32 cellular contexts compared by ENCODE assay signal in the genomic region with DNA sequence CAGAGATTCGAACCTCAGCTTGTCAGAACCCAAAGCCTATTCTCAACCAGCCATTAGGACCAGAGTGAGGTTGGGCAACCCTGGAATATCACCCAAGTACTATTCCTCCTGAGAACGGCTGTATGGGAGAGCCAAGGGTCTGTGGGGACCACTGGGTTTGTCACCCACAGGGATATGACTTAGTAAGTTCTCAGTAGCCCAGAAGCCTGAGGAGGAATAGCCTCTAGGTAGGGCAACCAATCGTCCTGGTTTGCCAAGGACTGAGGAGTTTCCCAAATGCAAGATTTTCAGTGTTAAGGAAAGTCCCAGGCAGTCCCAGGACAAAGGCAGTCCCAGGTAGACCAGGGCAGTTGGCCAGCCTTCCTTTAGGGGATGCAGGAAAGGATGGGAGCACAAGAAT. TPM values are rescaled to one million over a fixed set of nuclear protein-coding genes. Genes with fewer than 3 reads are reported as not detected.
DNase-seq lines count a peak whose midpoint lies in the region; ATAC-seq, FAIRE-seq and TF ChIP-seq lines count a peak whose summit lies in the region.
"Had no signal": no experiment of that assay in that cellular context is flagged by ENCODE, and none has a peak within 500 bp of the region (broad histone marks: within the 10 kb centered on the region; RNA-seq: fewer than 3 reads in every experiment).

No MANE protein-coding gene starts in this region.

- no peak overlapping the region for H3K4me2 ChIP-seq in H9 (ENCODE audit: insufficient read depth, insufficient read length, low read length)
- no peak overlapping the region for H3K4me2 ChIP-seq in GM23338
- H3K4me2 ChIP-seq: BLaER1 had no signal

- H4K91ac ChIP-seq in H9 (ENCODE audit: insufficient read length, low read depth, low read length): no peak overlapping the region

- no peaks in the 10 kb centered on the region for H3F3A ChIP-seq in GM23338 (replicated peaks; ENCODE audit: low read depth)

- TF ChIP-seq CTCF in H9 (conservative IDR thresholded peaks at IDR 0.05): no peak
- TF ChIP-seq CTCF in bronchial epithelial cell (IDR thresholded peaks at IDR 0.05; ENCODE audit: insufficient read depth, low read length, severe bottlenecking): no peak
- TF ChIP-seq CTCF in osteocyte (IDR thresholded peaks at IDR 0.05): no peak
- TF ChIP-seq CTCF in tibial nerve (IDR thresholded peaks at IDR 0.05): no peak
- TF ChIP-seq CTCF in GM23338 (conservative IDR thresholded peaks at IDR 0.05; ENCODE audit: low read depth in 2 of 2): no peak

- H2BK120ac ChIP-seq in H9 (ENCODE audit: low read depth, low read length, poor library complexity, severe bottlenecking): no peak overlapping the region

- H3K27me3 ChIP-seq in H9 (ENCODE audit: insufficient read depth, low read length) (no peaks in the 10 kb centered on the region), bronchial epithelial cell (ENCODE audit: control insufficient read depth, insufficient read depth, low read length) (no peaks in the 10 kb centered on the region), tibial nerve (no peaks in the 10 kb centered on the region), GM23338 (ENCODE audit: insufficient read depth) (no peaks in the 10 kb centered on the region)
- H3K27me3 ChIP-seq: BE2C, BLaER1 had no signal

- no peak overlapping the region for H3K4ac ChIP-seq in H9 (ENCODE audit: low read depth, low read length)

- DNase-seq in H9 (peak; percentile 10), bronchial epithelial cell (ENCODE audit: low read depth) (no peak), osteocyte (ENCODE audit: extremely low spot score, unreplicated experiment) (peak; percentile 54), tibial nerve (ENCODE audit: low spot score in 2 of 2) (no peak), GM23338 (ENCODE audit: low spot score) (no peak), HT-29 (ENCODE audit: low spot score) (no peak)
- DNase-seq: 8988T; ACHN; BE2C; C1 segment of cervical spinal cord; CD4-positive, alpha-beta memory T cell; CD4-positive, CD25-positive, alpha-beta regulatory T cell; CD8-positive, alpha-beta memory T cell; COR-L47; DMS 273 treated with DMSO at 0.1 percent for 48 hours; DMS153; DMS53; DMS79; DND-41; EL; GDM1 had no signal

- H3K4me1 Mint-ChIP-seq in H9 (peaks cover 23 to 29% of the 10 kb centered on the region in 2 experiments), osteocyte (ENCODE audit: unreplicated experiment) (no peaks in the 10 kb centered on the region), GM23338 (peaks cover 26% of the 10 kb centered on the region)
- H3K4me1 Mint-ChIP-seq: CD14-positive monocyte; CD4-positive, alpha-beta memory T cell; CD4-positive, CD25-positive, alpha-beta regulatory T cell; CD8-positive, alpha-beta memory T cell had no signal

- peaks cover 8% of the 10 kb centered on the region for H3K23me2 ChIP-seq in H9 (ENCODE audit: insufficient read length, low read depth, low read length, poor library complexity, severe bottlenecking)

- no peak overlapping the region for H4K8ac ChIP-seq in H9 (replicated peaks; ENCODE audit: insufficient read length, low read depth, low read length)

- no peak overlapping the region for H3K14ac ChIP-seq in H9 (ENCODE audit: insufficient read depth, low read length)

- TF ChIP-seq POLR2A in tibial nerve (IDR thresholded peaks at IDR 0.05): no peak

- no peak overlapping the region for H2BK15ac ChIP-seq in H9 (ENCODE audit: low read depth, low read length)

- no peak overlapping the region for H3T11ph ChIP-seq in H9 (ENCODE audit: low read length)

- H3K36me3 Mint-ChIP-seq in H9 (ENCODE audit: insufficient read depth in 1 of 3, low read depth in 3 of 3): peaks cover 11 to 48% (median 41%) of the 10 kb centered on the region in 3 experiments; a peak in 6 of 7 replicates
- no peaks in the 10 kb centered on the region for H3K36me3 Mint-ChIP-seq in osteocyte (ENCODE audit: unreplicated experiment)
- H3K36me3 Mint-ChIP-seq in GM23338 (ENCODE audit: low read depth): peaks cover 36% of the 10 kb centered on the region
- H3K36me3 Mint-ChIP-seq: CD14-positive monocyte; CD4-positive, alpha-beta memory T cell; CD4-positive, CD25-positive, alpha-beta regulatory T cell; CD8-positive, alpha-beta memory T cell had no signal

- H4K20me1 ChIP-seq in H9 (ENCODE audit: control insufficient read depth, insufficient read depth, insufficient read length) (no peaks in the 10 kb centered on the region), GM23338 (replicated peaks; ENCODE audit: insufficient read depth) (no peaks in the 10 kb centered on the region; the same call in 1 of the 2 replicates)
- H4K20me1 ChIP-seq: BLaER1 had no signal

- H2BK5ac ChIP-seq in H9 (ENCODE audit: insufficient read length, low read length): no peak overlapping the region

- no peak for TF ChIP-seq EP300 in tibial nerve (IDR thresholded peaks at IDR 0.05)

- H3K36me3 ChIP-seq in bronchial epithelial cell (ENCODE audit: control insufficient read depth, insufficient read depth, low read length) (no peaks in the 10 kb centered on the region), tibial nerve (peaks cover 0 to 6% (median 0%) of the 10 kb centered on the region in 3 donors), GM23338 (ENCODE audit: insufficient read depth) (peaks cover 3% of the 10 kb centered on the region; the same call in 1 of the 2 replicates)
- H3K36me3 ChIP-seq: BE2C, BLaER1 had no signal

- no peak overlapping the region for H2BK20ac ChIP-seq in H9 (ENCODE audit: low read depth, low read length, poor library complexity, severe bottlenecking)

- no peak overlapping the region for H2AK5ac ChIP-seq in H9 (ENCODE audit: insufficient read length, low read length)

- no CpG with 5 or more reads among the region's 3 CpGs for WGBS in H9 (ENCODE audit: extremely low coverage, insufficient read length, low lambda C conversion rate)
- 88 to 91% methylated on average over 3 of the region's 3 CpGs for WGBS in tibial nerve, 2 donors

- H3K9ac ChIP-seq in H9 (ENCODE audit: extremely low read depth, insufficient read length, low read length): no peak overlapping the region
- H3K9ac ChIP-seq: BLaER1 had no signal

- H3K79me2 ChIP-seq in H9 (ENCODE audit: insufficient read depth, low read length) (0 out of 2 replicates have a peak, but pooled peaks cover 2% of the 10 kb centered on the region), GM23338 (replicated peaks; ENCODE audit: insufficient read depth) (peaks cover 6% of the 10 kb centered on the region)

- H3K18ac ChIP-seq in H9 (ENCODE audit: insufficient read length, low read depth, low read length): no peak overlapping the region

- no peaks in the 10 kb centered on the region for H3K79me1 ChIP-seq in H9 (ENCODE audit: insufficient read depth, low read depth, low read length, poor library complexity, severe bottlenecking)

- H4K5ac ChIP-seq in H9 (ENCODE audit: insufficient read length, low read depth, low read length): no peak overlapping the region

- ATAC-seq in GM23338 (no peak), GM21825 (IDR thresholded peaks at IDR 0.05; ENCODE audit: unreplicated experiment) (no peak)
- ATAC-seq: GM12878 had no signal

- no peak overlapping the region; a peak in 1 of 5 replicates for H3K4me3 Mint-ChIP-seq in H9
- H3K4me3 Mint-ChIP-seq in osteocyte (ENCODE audit: unreplicated experiment): no peak overlapping the region
- H3K4me3 Mint-ChIP-seq in GM23338: no peak overlapping the region
- H3K4me3 Mint-ChIP-seq: CD14-positive monocyte; CD4-positive, CD25-positive, alpha-beta regulatory T cell; CD8-positive, alpha-beta memory T cell had no signal

- no peaks in the 10 kb centered on the region for H3K9me2 ChIP-seq in GM23338 (ENCODE audit: insufficient read depth)

- H3K4me1 ChIP-seq in H9 (ENCODE audit: insufficient read depth, low read length) (peaks cover 7% of the 10 kb centered on the region; the same call in 1 of the 2 replicates), tibial nerve (peaks cover 0 to 67% (median 20%) of the 10 kb centered on the region in 4 donors), GM23338 (ENCODE audit: insufficient read depth) (peaks cover 21% of the 10 kb centered on the region)
- H3K4me1 ChIP-seq: BE2C, BLaER1 had no signal

- no peak overlapping the region for H3K56ac ChIP-seq in H9 (ENCODE audit: insufficient read length, low read depth, low read length)

- H3K9me3 Mint-ChIP-seq in H9: no peaks in the 10 kb centered on the region
- no peaks in the 10 kb centered on the region for H3K9me3 Mint-ChIP-seq in osteocyte (ENCODE audit: unreplicated experiment)
- no peaks in the 10 kb centered on the region for H3K9me3 Mint-ChIP-seq in GM23338

- peak; percentile 40 for FAIRE-seq in bronchial epithelial cell (lab: Jason Lieb, UNC)
- FAIRE-seq: A204.1, GM12878, GM12892, GM18507 had no signal

- H3K23ac ChIP-seq in H9 (ENCODE audit: insufficient read length, low read depth, low read length): no peak overlapping the region

- no peak overlapping the region for H3K4me3 ChIP-seq in bronchial epithelial cell (ENCODE audit: low read depth, low read length)
- no peak overlapping the region for H3K4me3 ChIP-seq in tibial nerve
- no peak overlapping the region for H3K4me3 ChIP-seq in GM23338
- H3K4me3 ChIP-seq: BLaER1, GM12878 had no signal

- H3K27ac Mint-ChIP-seq in H9 (no peak overlapping the region), osteocyte (ENCODE audit: unreplicated experiment) (no peak overlapping the region), GM23338 (no peak overlapping the region)
- H3K27ac Mint-ChIP-seq: CD4-positive, alpha-beta memory T cell; CD4-positive, CD25-positive, alpha-beta regulatory T cell; CD8-positive, alpha-beta memory T cell had no signal

- no peaks in the 10 kb centered on the region for H3K9me3 ChIP-seq in H9 (ENCODE audit: control insufficient read depth, low read depth, low read length)
- H3K9me3 ChIP-seq in tibial nerve: no peaks in the 10 kb centered on the region
- H3K9me3 ChIP-seq: BE2C, BLaER1 had no signal

- H3K27me3 Mint-ChIP-seq in H9 (ENCODE audit: low read depth) (no peaks in the 10 kb centered on the region), osteocyte (ENCODE audit: unreplicated experiment) (peaks cover 2% of the 10 kb centered on the region), GM23338 (ENCODE audit: insufficient read depth, low read depth, poor library complexity) (peaks cover 2% of the 10 kb centered on the region)

- no peak overlapping the region for H2BK12ac ChIP-seq in H9 (ENCODE audit: insufficient read length, low read depth, low read length)

- H2AFZ ChIP-seq in H9 (ENCODE audit: low read length): no peak overlapping the region
- no peak overlapping the region for H2AFZ ChIP-seq in GM23338

- H3K27ac ChIP-seq in H9 (ENCODE audit: insufficient read length, low read depth, low read length) (no peak overlapping the region), tibial nerve (peak overlapping the region; percentile 62 to 95 (median 82)), GM23338 (ENCODE audit: low read depth) (no peak overlapping the region)
- H3K27ac ChIP-seq: BLaER1 had no signal

TF ChIP-seq in GM23338, 12 proteins besides CTCF, POLR2A, EP300 and RAD21:
- no peak for TF ChIP-seq STAT1 (IDR thresholded peaks at IDR 0.05; ENCODE audit: unreplicated experiment)
TF ChIP-seq in GM23338: peak in this region for 0.

RNA-seq across cellular contexts. Expression of gene PNLIPRP2, which starts 46.7 kb away (rescaled TPM):
- total RNA-seq in H9 (2021) (0.24 and 0.26 TPM in 2 replicates), bronchial epithelial cell (not detected in 2 replicates), osteocyte (not detected in 2 replicates), tibial nerve (1 to 10 TPM in 2 of 4 donors, under 1 TPM in 1, not detected in 1; 0.42 to 4.1 (median 2.4) TPM)
- not detected in 2 replicates for total RNA-seq in GM23338 (2014; rRNA removed; shearing (Covaris generic))
- 0.19 and 0.24 TPM in 2 replicates for polyA plus RNA-seq in GM23338 (2016; fragmentation: Nextera tagmentation; extraction: Ambion mirVana)
- total RNA-seq in HT-29 (2014; rRNA removed; shearing (Covaris generic)): not detected in 2 replicates
- total RNA-seq: A673; CD4-positive, alpha-beta memory T cell; CD4-positive, CD25-positive, alpha-beta regulatory T cell; CD8-positive, alpha-beta memory T cell; Daoy; G401 had no signal
- polyA plus RNA-seq: AG04450; CD14-positive monocyte; CD4-positive, alpha-beta memory T cell; CD4-positive, CD25-positive, alpha-beta regulatory T cell; CD8-positive, alpha-beta memory T cell; GM12878 had no signal

Comparison
In these comparisons a context has a peak if more than half of its experiments do, and no peak if none do; other contexts are left out.
1. DNase-seq: peak in H9 (single experiment) and osteocyte (single experiment); none in bronchial epithelial cell (single experiment), tibial nerve (0 of 2), GM23338 (single experiment) and HT-29 (single experiment).
2. H3K27ac ChIP-seq: peak in tibial nerve (4 of 4); none in H9 (single experiment) and GM23338 (single experiment).